9 cellular contexts compared by ENCODE assay signal in genomic region chr10:7411671-7412481, GRCh38.
DNase-seq lines count a peak whose midpoint lies in the region; ATAC-seq lines count a peak whose summit lies in the region.
"Had no signal": no experiment of that assay in that cellular context is flagged by ENCODE, and none has a peak within 500 bp of the region (broad histone marks: within the 10 kb centered on the region; RNA-seq: fewer than 3 reads in every experiment).

No MANE protein-coding gene starts in this region.

- WGBS in iPS DF 6.9 (ENCODE audit: insufficient coverage, insufficient read length) = no CpG with 5 or more reads among the region's 59 CpGs

- H3K4me3 ChIP-seq in iPS DF 6.9 (ENCODE audit: low read length) = peak overlapping the region; percentile 53; the same call in 1 of the 2 replicates

- DNase-seq in activated T-helper 1 cell treated with Interleukin-2 at 50 U/mL for 16 hours (ENCODE audit: low read depth) (peak; percentile 11), iPS DF 6.9 (ENCODE audit: low read depth, low spot score) (no peak), DMS153 treated with DMSO at 0.1 percent for 48 hours (lab: John Stamatoyannopoulos, UW; ENCODE audit: unreplicated experiment) (no peak), SW 1271 (lab: John Stamatoyannopoulos, UW) (no peak)
- DNase-seq in stimulated activated CD4-positive, alpha-beta T cell treated with anti-CD3 and anti-CD28 coated beads, Interleukin-2, amount 100 ng/mL, for 24 hours = peak; percentile 35 to 37
- DNase-seq: WERI-Rb-1 had no signal

- no peaks in the 10 kb centered on the region for H3K9me3 ChIP-seq in iPS DF 6.9 (ENCODE audit: control insufficient read depth, insufficient read depth, low read length)

- H3K36me3 ChIP-seq in iPS DF 6.9 (ENCODE audit: control insufficient read depth, insufficient read depth, low read length) = no peaks in the 10 kb centered on the region
- H3K36me3 ChIP-seq: WERI-Rb-1 had no signal

- peaks cover 19% of the 10 kb centered on the region for H3K27me3 ChIP-seq in iPS DF 6.9 (ENCODE audit: control insufficient read depth, insufficient read depth, low read length)

- peaks cover 4% of the 10 kb centered on the region for H3K4me1 ChIP-seq in iPS DF 6.9 (ENCODE audit: control insufficient read depth, insufficient read depth, low read length)

- ATAC-seq in HG03025 (IDR thresholded peaks at IDR 0.05; ENCODE audit: low FRiP score, unreplicated experiment) (peak; percentile 4), HG02763 (IDR thresholded peaks at IDR 0.05; ENCODE audit: unreplicated experiment) (no peak), HG03354 (IDR thresholded peaks at IDR 0.05; ENCODE audit: poor library complexity, severe bottlenecking, unreplicated experiment) (no peak)

- no peak overlapping the region for H3K27ac ChIP-seq in iPS DF 6.9 (ENCODE audit: low read length)
- H3K27ac ChIP-seq: WERI-Rb-1 had no signal

Comparison
In these comparisons a context has a peak if more than half of its experiments do, and no peak if none do; other contexts are left out.
1. DNase-seq: peak in activated T-helper 1 cell treated with Interleukin-2 at 50 U/mL for 16 hours (single experiment) and stimulated activated CD4-positive, alpha-beta T cell treated with anti-CD3 and anti-CD28 coated beads, Interleukin-2, amount 100 ng/mL, for 24 hours (2 of 2); none in iPS DF 6.9 (single experiment), DMS153 treated with DMSO at 0.1 percent for 48 hours (single experiment) and SW 1271 (0 of 2).